15 cellular contexts compared by ENCODE assay signal in the genomic region with DNA sequence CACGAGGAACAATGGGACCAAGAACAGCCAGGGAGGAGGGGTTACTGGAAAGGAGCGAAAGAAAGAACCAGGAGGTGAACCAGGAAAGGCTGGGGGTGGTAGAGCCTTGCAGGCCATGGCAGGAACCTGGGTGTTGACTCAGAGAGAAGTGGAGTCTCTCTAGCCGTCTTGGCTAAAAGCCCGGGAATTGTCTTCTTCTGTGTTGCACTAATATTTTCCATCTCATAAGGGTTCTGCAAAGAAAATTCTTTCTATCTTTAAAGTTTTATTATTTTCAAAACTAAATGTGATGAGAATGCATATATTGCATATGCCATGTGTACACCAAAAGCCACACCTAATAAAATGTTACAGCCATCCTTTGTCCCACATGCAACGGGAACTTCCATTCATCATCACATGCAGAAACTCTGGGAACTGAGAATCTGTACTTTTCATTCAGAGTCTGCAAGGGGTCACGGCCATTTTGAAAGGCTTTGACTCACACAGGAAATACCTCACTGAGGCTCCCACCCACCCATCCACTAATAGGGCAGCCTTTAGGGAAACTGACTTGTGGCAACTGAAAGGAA. TPM values are rescaled to one million over a fixed set of nuclear protein-coding genes. Genes with fewer than 3 reads are reported as not detected.
DNase-seq lines count a peak whose midpoint lies in the region; ATAC-seq, FAIRE-seq and TF ChIP-seq lines count a peak whose summit lies in the region.
"Had no signal": no experiment of that assay in that cellular context is flagged by ENCODE, and none has a peak within 500 bp of the region (broad histone marks: within the 10 kb centered on the region; RNA-seq: fewer than 3 reads in every experiment).

No MANE protein-coding gene starts in this region.

- H4K8ac ChIP-seq in IMR-90 (ENCODE audit: low read depth in 2 of 2, low read length in 2 of 2), result no peak overlapping the region

- TF ChIP-seq POLR2A in IMR-90 (IDR thresholded peaks at IDR 0.05; ENCODE audit: low read depth, low read length) (no peak), stomach (IDR thresholded peaks at IDR 0.05) (no peak)

- intact Hi-C loops in IMR-90 (cut with micrococcal nuclease) (no loop called here), left ventricle myocardium inferior (cut with micrococcal nuclease) (no loop called here), stomach (cut with DNase I; ENCODE audit: low total_unique reads) (no loop called here)
- intact Hi-C loops in activated T-helper 1 cell treated with anti-CD3 and anti-CD28 coated beads, Interleukin-12 subunit alpha, Interleukin-12 subunit beta, Interleukin-2, Interleukin-4 antibody, amounts not matched to agents 30 ng/mL and 10 ng/mL and 1 ng/mL, durations not matched to agents 14 hours and 24 hours and 36 hours (cut with micrococcal nuclease), result no loop called here

- no peak overlapping the region for H2AK9ac ChIP-seq in IMR-90 (replicated peaks; ENCODE audit: low read depth, low read length, poor library complexity)

- no peaks in the 10 kb centered on the region for H3K79me1 ChIP-seq in IMR-90 (ENCODE audit: low read depth in 1 of 2, low read length in 2 of 2)

- ATAC-seq in IMR-90 (ENCODE audit: low read depth) (no peak), HG03565 (IDR thresholded peaks at IDR 0.05; ENCODE audit: unreplicated experiment) (no peak)
- ATAC-seq: gastroesophageal sphincter, GM12878 had no signal

- H3K9me3 ChIP-seq in IMR-90 (ENCODE audit: control insufficient read depth, insufficient read depth, low read length) (no peaks in the 10 kb centered on the region), astrocyte (ENCODE audit: insufficient read depth, low read depth, low read length) (no peaks in the 10 kb centered on the region), left ventricle myocardium inferior (replicated peaks) (no peaks in the 10 kb centered on the region), stomach (no peaks in the 10 kb centered on the region)
- H3K9me3 ChIP-seq: gastroesophageal sphincter had no signal

- no TSS peak for BruUV-seq in IMR-90 (replicated peaks; lab: Mats Ljungman, UMichigan)

- H3K4me3 Mint-ChIP-seq in astrocyte (ENCODE audit: unreplicated experiment), result peak overlapping the region; percentile 24
- no peak overlapping the region for H3K4me3 Mint-ChIP-seq in activated T-helper 1 cell treated with anti-CD3 and anti-CD28 coated beads, Interleukin-12 subunit alpha, Interleukin-12 subunit beta, Interleukin-2, Interleukin-4 antibody, amounts not matched to agents 30 ng/mL and 10 ng/mL and 1 ng/mL, durations not matched to agents 14 hours and 24 hours and 36 hours
- H3K4me3 Mint-ChIP-seq: type B pancreatic cell had no signal

- DNase-seq in IMR-90 (peak; percentile 12), astrocyte (ENCODE audit: low read depth) (peak; percentile 86), left ventricle myocardium inferior (no peak), stomach (no peak), retina (no peak)
- DNase-seq in NK-92 treated with Interleukin-12 subunit alpha and Interleukin-12 subunit beta, amount 100 ng/mL, for 24 hours (lab: John Stamatoyannopoulos, UW), result no peak
- DNase-seq in activated T-helper 1 cell treated with anti-CD3 and anti-CD28 coated beads, Interleukin-12 subunit alpha, Interleukin-12 subunit beta, Interleukin-2, Interleukin-4 antibody, amounts not matched to agents 30 ng/mL and 10 ng/mL and 1 ng/mL, durations not matched to agents 14 hours and 24 hours and 36 hours (ENCODE audit: low spot score), result no peak
- DNase-seq: activated CD8-positive, alpha-beta memory T cell treated with anti-CD3 and anti-CD28 coated beads, Interleukin-2, amount 50 U/mL, for 4 hours; T-helper 9 cell had no signal

- dilution Hi-C loops in IMR-90 (cut with HindIII; ENCODE audit: low sequenced_read_pairs, unreplicated experiment), result no loop called here

- CTCF ChIA-PET in IMR-90 (lab: Yijun Ruan, JAX), result no interaction called here

- H2BK120ac ChIP-seq in IMR-90 (ENCODE audit: low read depth, low read length), result no peak overlapping the region

- no peak overlapping the region for H3K56ac ChIP-seq in IMR-90 (ENCODE audit: extremely low read depth, insufficient read depth, low read length)

- H3K27me3 ChIP-seq in IMR-90 (ENCODE audit: control insufficient read depth, insufficient read depth, low read length) (peaks cover 7% of the 10 kb centered on the region), astrocyte (ENCODE audit: insufficient read depth, low read length) (no peaks in the 10 kb centered on the region), left ventricle myocardium inferior (ENCODE audit: low read depth) (no peaks in the 10 kb centered on the region), stomach (no peaks in the 10 kb centered on the region)
- H3K27me3 ChIP-seq: cardiac muscle cell had no signal

- H3K4me1 ChIP-seq in IMR-90 (ENCODE audit: control insufficient read depth, insufficient read depth, low read length) (no peaks in the 10 kb centered on the region), astrocyte (ENCODE audit: insufficient read depth, low read length) (peaks cover 24% of the 10 kb centered on the region), left ventricle myocardium inferior (peaks cover 41% of the 10 kb centered on the region), stomach (peaks cover 0 to 3% (median 0%) of the 10 kb centered on the region in 4 donors)
- H3K4me1 ChIP-seq: gastroesophageal sphincter had no signal

- no peak overlapping the region for H2BK5ac ChIP-seq in IMR-90 (ENCODE audit: low read depth, low read length, poor library complexity, severe bottlenecking)

- H3K4me2 ChIP-seq in IMR-90 (ENCODE audit: low read depth, low read length), result no peak overlapping the region
- H3K4me2 ChIP-seq in astrocyte (ENCODE audit: low read length), result peak overlapping the region; percentile 55

- H4K5ac ChIP-seq in IMR-90 (ENCODE audit: low read depth, low read length), result no peak overlapping the region

- in situ Hi-C loops in IMR-90 (cut with MboI; ENCODE audit: low sequenced_read_pairs), result no loop called here

- H3K4me1 Mint-ChIP-seq in astrocyte (ENCODE audit: low read depth, unreplicated experiment), result peaks cover 5% of the 10 kb centered on the region
- no peaks in the 10 kb centered on the region for H3K4me1 Mint-ChIP-seq in activated T-helper 1 cell treated with anti-CD3 and anti-CD28 coated beads, Interleukin-12 subunit alpha, Interleukin-12 subunit beta, Interleukin-2, Interleukin-4 antibody, amounts not matched to agents 30 ng/mL and 10 ng/mL and 1 ng/mL, durations not matched to agents 14 hours and 24 hours and 36 hours (ENCODE audit: low read depth)

- H2AK5ac ChIP-seq in IMR-90 (ENCODE audit: low read depth, low read length), result no peak overlapping the region

- no peaks in the 10 kb centered on the region for H3K9me1 ChIP-seq in IMR-90 (ENCODE audit: insufficient read depth, low read length)

- TF ChIP-seq CTCF in IMR-90 (conservative IDR thresholded peaks at IDR 0.05; ENCODE audit: low read depth, low read length) (no peak), astrocyte (IDR thresholded peaks at IDR 0.05; ENCODE audit: insufficient read depth, low read depth, low read length) (no peak), left ventricle myocardium inferior (IDR thresholded peaks at IDR 0.05; ENCODE audit: borderline replicate concordance) (no peak), stomach (IDR thresholded peaks at IDR 0.05) (no peak)

- TF ChIP-seq RAD21 in IMR-90 (IDR thresholded peaks at IDR 0.05; ENCODE audit: low read length), result no peak

- peak overlapping the region; percentile 44 for H3K27ac Mint-ChIP-seq in astrocyte (ENCODE audit: unreplicated experiment)
- no peak overlapping the region for H3K27ac Mint-ChIP-seq in activated T-helper 1 cell treated with anti-CD3 and anti-CD28 coated beads, Interleukin-12 subunit alpha, Interleukin-12 subunit beta, Interleukin-2, Interleukin-4 antibody, amounts not matched to agents 30 ng/mL and 10 ng/mL and 1 ng/mL, durations not matched to agents 14 hours and 24 hours and 36 hours
- H3K27ac Mint-ChIP-seq: type B pancreatic cell had no signal

- H2BK15ac ChIP-seq in IMR-90 (ENCODE audit: low read depth, low read length), result no peak overlapping the region

- H4K20me1 ChIP-seq in IMR-90 (ENCODE audit: insufficient read depth, low read length), result no peaks in the 10 kb centered on the region
- H4K20me1 ChIP-seq in astrocyte (ENCODE audit: insufficient read depth, low read length), result no peaks in the 10 kb centered on the region

- no peak overlapping the region for H2BK20ac ChIP-seq in IMR-90 (ENCODE audit: low read depth, low read length)

- POLR2A ChIA-PET in IMR-90 (lab: Charles Lee; ENCODE audit: unreplicated experiment), result no interaction called here

- H3K36me3 ChIP-seq in IMR-90 (ENCODE audit: control insufficient read depth, insufficient read depth, low read length) (no peaks in the 10 kb centered on the region), astrocyte (ENCODE audit: insufficient read depth, low read length) (no peaks in the 10 kb centered on the region), left ventricle myocardium inferior (no peaks in the 10 kb centered on the region), stomach (no peaks in the 10 kb centered on the region)
- H3K36me3 ChIP-seq: cardiac muscle cell, gastroesophageal sphincter had no signal

- peaks cover 5% of the 10 kb centered on the region for H3K27me3 Mint-ChIP-seq in astrocyte (ENCODE audit: low read depth, unreplicated experiment)
- H3K27me3 Mint-ChIP-seq in activated T-helper 1 cell treated with anti-CD3 and anti-CD28 coated beads, Interleukin-12 subunit alpha, Interleukin-12 subunit beta, Interleukin-2, Interleukin-4 antibody, amounts not matched to agents 30 ng/mL and 10 ng/mL and 1 ng/mL, durations not matched to agents 14 hours and 24 hours and 36 hours (ENCODE audit: insufficient read depth), result no peaks in the 10 kb centered on the region
- H3K27me3 Mint-ChIP-seq: type B pancreatic cell had no signal

- 29% methylated on average over 1 of the region's 6 CpGs; no CpG with 5 or more reads in 1 of the 2 experiments for WGBS in IMR-90 (ENCODE audit: extremely low coverage in 2 of 2, insufficient read length in 1 of 2), 2 experiments
- WGBS in stomach, 5 donors, result 59 to 79% (median 70%) methylated on average over 6 of the region's 6 CpGs

- H3K36me3 Mint-ChIP-seq in astrocyte (ENCODE audit: low read depth, unreplicated experiment), result no peaks in the 10 kb centered on the region
- H3K36me3 Mint-ChIP-seq in activated T-helper 1 cell treated with anti-CD3 and anti-CD28 coated beads, Interleukin-12 subunit alpha, Interleukin-12 subunit beta, Interleukin-2, Interleukin-4 antibody, amounts not matched to agents 30 ng/mL and 10 ng/mL and 1 ng/mL, durations not matched to agents 14 hours and 24 hours and 36 hours (ENCODE audit: low read depth), result no peaks in the 10 kb centered on the region

- no peak overlapping the region for H3K14ac ChIP-seq in IMR-90 (replicated peaks; ENCODE audit: low read depth, low read length)

- H3K79me2 ChIP-seq in astrocyte (ENCODE audit: insufficient read depth, low read length), result no peaks in the 10 kb centered on the region

- no peak overlapping the region for H3K18ac ChIP-seq in IMR-90 (ENCODE audit: low read depth, low read length)

- H3K9ac ChIP-seq in IMR-90 (ENCODE audit: low read depth, low read length), result no peak overlapping the region
- H3K9ac ChIP-seq in astrocyte (ENCODE audit: low read length), result peak overlapping the region; percentile 55

- no peak for FAIRE-seq in astrocyte (lab: Jason Lieb, UNC)
- FAIRE-seq: GM12878 had no signal

- TF ChIP-seq EP300 in stomach (IDR thresholded peaks at IDR 0.05), result no peak

- H2AFZ ChIP-seq in IMR-90 (replicated peaks; ENCODE audit: low read length, poor library complexity) (peak overlapping the region; percentile 25), astrocyte (ENCODE audit: low read depth, low read length) (peak overlapping the region; percentile 81)

- peaks cover 6% of the 10 kb centered on the region for H3K9me3 Mint-ChIP-seq in astrocyte (ENCODE audit: unreplicated experiment)
- peaks cover 6% of the 10 kb centered on the region for H3K9me3 Mint-ChIP-seq in activated T-helper 1 cell treated with anti-CD3 and anti-CD28 coated beads, Interleukin-12 subunit alpha, Interleukin-12 subunit beta, Interleukin-2, Interleukin-4 antibody, amounts not matched to agents 30 ng/mL and 10 ng/mL and 1 ng/mL, durations not matched to agents 14 hours and 24 hours and 36 hours
- H3K9me3 Mint-ChIP-seq: type B pancreatic cell had no signal

- H4K91ac ChIP-seq in IMR-90 (ENCODE audit: insufficient read depth, low read depth, low read length), result no peak overlapping the region

- no peak overlapping the region for H3K23ac ChIP-seq in IMR-90 (ENCODE audit: low read depth, low read length)

- H3K27ac ChIP-seq in IMR-90 (ENCODE audit: insufficient read depth, low read length) (no peak overlapping the region), astrocyte (ENCODE audit: low read depth, low read length) (peak overlapping the region; percentile 90), left ventricle myocardium inferior (replicated peaks) (peak overlapping the region; percentile 77), stomach (peak overlapping the region in 3 of 5 donors; percentile 3 to 53 (median 33))
- H3K27ac ChIP-seq: cardiac muscle cell had no signal

- H3K4ac ChIP-seq in IMR-90 (ENCODE audit: low read depth, low read length), result no peak overlapping the region

- H3K4me3 ChIP-seq in IMR-90 (ENCODE audit: insufficient read depth, low read depth, low read length) (no peak overlapping the region), astrocyte (ENCODE audit: insufficient read depth, low read depth, low read length) (no peak overlapping the region), left ventricle myocardium inferior (no peak overlapping the region), stomach (no peak overlapping the region)
- H3K4me3 ChIP-seq: cardiac muscle cell, gastroesophageal sphincter, GM12878 had no signal

RNA-seq across cellular contexts. Expression of gene ERG, which starts 38.0 kb away (rescaled TPM):
- total RNA-seq in IMR-90 (2012; rRNA removed) (not detected in 2 replicates), astrocyte (0.84 and 1.9 TPM in 2 replicates), left ventricle myocardium inferior (17.3 TPM), stomach (10 to 100 TPM in 1 of 5 donors, 1 to 10 TPM in 2, under 1 TPM in 1, not detected in 1; 0.58 to 14.5 (median 7.1) TPM)
- polyA plus RNA-seq in IMR-90 (2012; rRNA removed) (not detected in 2 replicates), stomach (1 to 10 TPM; 2.7 to 5.5 (median 3.8) TPM)
- not detected in 2 replicates for polyA plus RNA-seq in IMR-90 (2012; cell fraction: cytosol; rRNA removed)
- polyA plus RNA-seq in IMR-90 (2012; cell fraction: nucleus; rRNA removed; ENCODE audit: low replicate concordance), result not detected in 2 replicates
- total RNA-seq in activated T-helper 1 cell treated with anti-CD3 and anti-CD28 coated beads, Interleukin-12 subunit alpha, Interleukin-12 subunit beta, Interleukin-2, Interleukin-4 antibody, amounts not matched to agents 30 ng/mL and 10 ng/mL and 1 ng/mL, durations not matched to agents 14 hours and 24 hours and 36 hours, result not detected in 2 replicates
- total RNA-seq: GM12878, HT-29 had no signal
- polyA plus RNA-seq: cardiac muscle cell, GM12878 had no signal

Comparison
In these comparisons a context has a peak if more than half of its experiments do, and no peak if none do; other contexts are left out.
1. DNase-seq: peak in IMR-90 (single experiment) and astrocyte (single experiment); none in left ventricle myocardium inferior (single experiment), stomach (single experiment), retina (single experiment), NK-92 treated with Interleukin-12 subunit alpha and Interleukin-12 subunit beta, amount 100 ng/mL, for 24 hours (single experiment) and activated T-helper 1 cell treated with anti-CD3 and anti-CD28 coated beads, Interleukin-12 subunit alpha, Interleukin-12 subunit beta, Interleukin-2, Interleukin-4 antibody, amounts not matched to agents 30 ng/mL and 10 ng/mL and 1 ng/mL, durations not matched to agents 14 hours and 24 hours and 36 hours (single experiment).